In genomic region chr5:63500242-63500641, GRCh38 we compare ENCODE assay signal across 31 cellular contexts.
"Had no signal": no experiment of that assay in that cellular context is flagged by ENCODE, and none has a peak within 500 bp of the region (broad histone marks: within the 10 kb centered on the region; RNA-seq: fewer than 3 reads in every experiment).

No MANE protein-coding gene starts in this region.

- H3K27me3 ChIP-seq: adrenal gland, body of pancreas, esophagus muscularis mucosa, foreskin keratinocyte, gastrocnemius medialis, heart left ventricle had no signal

- DNase-seq: activated B cell treated with CpG ODN at 0.5 μM for 24 hours; activated CD4-positive, alpha-beta memory T cell treated with anti-CD3 and anti-CD28 coated beads for 36 hours; activated CD4-positive, alpha-beta T cell treated with anti-CD3 and anti-CD28 coated beads, Interleukin-2, amount 10 ng/mL, durations not matched to agents 24 days and 14 days; activated CD8-positive, alpha-beta memory T cell treated with anti-CD3 and anti-CD28 coated beads, Interleukin-2, amount 10 ng/mL, durations not matched to agents 7 days and 5 days; activated CD8-positive, alpha-beta memory T cell treated with anti-CD3 and anti-CD28 coated beads, Interleukin-2, amount 50 U/mL, for 4 hours; activated CD8-positive, alpha-beta T cell treated with anti-CD3 and anti-CD28 coated beads, Interleukin-2, amount 10 ng/mL, durations not matched to agents 7 days and 5 days; activated effector memory CD4-positive, alpha-beta T cell treated with anti-CD3 and anti-CD28 coated beads, Interleukin-2, amount 50 U/mL, for 16 hours; activated naive CD4-positive, alpha-beta T cell treated with anti-CD3 and anti-CD28 coated beads for 36 hours; activated naive CD8-positive, alpha-beta T cell treated with anti-CD3 and anti-CD28 coated beads for 36 hours; activated naive CD8-positive, alpha-beta T cell treated with anti-CD3 and anti-CD28 coated beads, Interleukin-2, amount 50 U/mL, for 24 hours; activated T-cell treated with anti-CD3 and anti-CD28 coated beads, Interleukin-2, amount 50 U/mL, for 1 hour; activated T-cell treated with anti-CD3 and anti-CD28 coated beads, Interleukin-2, amount 50 U/mL, for 48 hours; adrenal gland; amygdala; aorta; body of pancreas; caudate nucleus; cortex of kidney; dermis blood vessel endothelial cell; effector CD4-positive, alpha-beta T cell; effector memory CD8-positive, alpha-beta T cell; erythroblast; foreskin keratinocyte; gastrocnemius medialis; glutamatergic neuron; heart left ventricle; T-helper 17 cell; T1000; WERI-Rb-1 had no signal

- ATAC-seq: activated CD4-positive, CD25-positive, alpha-beta regulatory T cell treated with anti-CD3 and anti-CD28 coated beads, Interleukin-2, amount 50 U/mL, for 24 hours; activated CD8-positive, alpha-beta memory T cell treated with anti-CD3 and anti-CD28 coated beads, Interleukin-2, amount 10 ng/mL, durations not matched to agents 7 days and 5 days; activated CD8-positive, alpha-beta T cell treated with anti-CD3 and anti-CD28 coated beads, Interleukin-2, amount 10 ng/mL, durations not matched to agents 7 days and 5 days; activated naive CD8-positive, alpha-beta T cell treated with anti-CD3 and anti-CD28 coated beads, Interleukin-2, amount 50 U/mL, for 24 hours; body of pancreas; effector memory CD8-positive, alpha-beta T cell; foreskin keratinocyte; gastrocnemius medialis; heart left ventricle; T-helper 17 cell had no signal

- H3K36me3 ChIP-seq: adrenal gland, esophagus muscularis mucosa, gastrocnemius medialis, heart left ventricle, WERI-Rb-1 had no signal

- H3K27ac ChIP-seq: adrenal gland, body of pancreas, esophagus muscularis mucosa, foreskin keratinocyte, gastrocnemius medialis, heart left ventricle, WERI-Rb-1 had no signal

- H3K4me3 ChIP-seq: adrenal gland, body of pancreas, esophagus muscularis mucosa, gastrocnemius medialis, heart left ventricle had no signal

- H3K4me1 ChIP-seq: adrenal gland, body of pancreas, esophagus muscularis mucosa, foreskin keratinocyte, gastrocnemius medialis, heart left ventricle had no signal

- H3K9me3 ChIP-seq: adrenal gland, body of pancreas, esophagus muscularis mucosa, gastrocnemius medialis had no signal
